ENCODE assay signal across 15 cellular contexts in the genomic region with DNA sequence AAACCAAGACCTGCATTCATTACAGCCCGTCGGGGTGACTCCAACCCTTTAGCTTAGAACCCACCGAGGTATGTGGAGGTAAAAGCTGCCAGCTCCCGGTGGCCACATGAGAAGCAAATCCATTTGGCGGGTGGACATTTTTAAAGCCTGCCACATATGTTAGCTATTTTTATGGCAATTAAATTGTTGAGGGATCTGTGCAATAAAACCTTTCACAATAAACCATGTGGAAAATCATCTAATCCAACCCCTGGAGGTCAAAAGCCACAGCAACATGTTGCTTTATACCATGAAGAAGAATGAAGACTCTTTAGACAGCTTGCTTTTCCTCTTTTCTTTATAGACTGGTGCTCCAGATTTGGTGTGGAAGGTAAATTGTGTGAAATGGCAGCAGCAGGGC.
DNase-seq lines count a peak whose midpoint lies in the region; ATAC-seq and TF ChIP-seq lines count a peak whose summit lies in the region.
"Had no signal": no experiment of that assay in that cellular context is flagged by ENCODE, and none has a peak within 500 bp of the region (broad histone marks: within the 10 kb centered on the region; RNA-seq: fewer than 3 reads in every experiment).

No MANE protein-coding gene starts in this region.

- H3K27me3 ChIP-seq in OCI-LY3 (ENCODE audit: low read depth, low read length): no peaks in the 10 kb centered on the region
- H3K27me3 ChIP-seq: BLaER1 had no signal

- H3K9ac ChIP-seq in OCI-LY3 (ENCODE audit: low read length): no peak overlapping the region
- H3K9ac ChIP-seq: BLaER1, GM23248 had no signal

- no peak for ATAC-seq in T-cell (replicated peaks in 1 of 4)
- no peak for ATAC-seq in GM18867 (IDR thresholded peaks at IDR 0.05; ENCODE audit: unreplicated experiment)
- ATAC-seq: A549, GM12878, HCT116 had no signal

- peak overlapping the region; percentile 62; the same call in 1 of the 2 replicates for H2AFZ ChIP-seq in OCI-LY3 (ENCODE audit: low read depth, low read length)
- H2AFZ ChIP-seq: GM23248 had no signal

- H3K27ac ChIP-seq in HEK293 (ENCODE audit: extremely low read depth, low read depth, low read length) (no peak overlapping the region), OCI-LY3 (ENCODE audit: low read length) (peak overlapping the region; percentile 40)
- H3K27ac ChIP-seq: A549, BLaER1, GM23248 had no signal

- no peak for TF ChIP-seq CTCF in HEK293 (tag by site-specific recombination; IDR thresholded peaks at IDR 0.05)
- TF ChIP-seq CTCF in OCI-LY3 (IDR thresholded peaks at IDR 0.05; ENCODE audit: low read depth, low read length): no peak
- no peak for TF ChIP-seq CTCF in nephron progenitor cell (IDR thresholded peaks at IDR 0.05)

- DNase-seq in DMS 273 (lab: John Stamatoyannopoulos, UW; ENCODE audit: unreplicated experiment) (peak; percentile 74), nephron progenitor cell (no peak), T-cell (no peak)
- DNase-seq: AML-193; Caco-2; CD8-positive, alpha-beta memory T cell; GM23248 had no signal

- POLR2A ChIA-PET in HEK293 (lab: Yijun Ruan, JAX) (no interaction called here), T-cell (lab: Charles Lee) (interaction anchor here in 1 of 2 donors (0.6 kb wide), 1 partner anchor 180 kb away, joined by 3 read pairs; no protein-coding TSS in a partner anchor)

- no peak overlapping the region for H3K27ac Mint-ChIP-seq in nephron progenitor cell
- H3K27ac Mint-ChIP-seq in T-cell: no peak overlapping the region
- H3K27ac Mint-ChIP-seq: IgD-negative memory B cell had no signal

- peaks cover 4% of the 10 kb centered on the region for H3K27me3 Mint-ChIP-seq in nephron progenitor cell (ENCODE audit: low read depth, poor library complexity)
- H3K27me3 Mint-ChIP-seq in T-cell: peaks cover 5 to 9% of the 10 kb centered on the region in 2 donors
- H3K27me3 Mint-ChIP-seq: IgD-negative memory B cell had no signal

- H3K79me2 ChIP-seq in OCI-LY3 (ENCODE audit: low read length): no peaks in the 10 kb centered on the region

- H3K9me3 ChIP-seq in HEK293 (ENCODE audit: control insufficient read depth, insufficient read depth, low read depth, low read length): no peaks in the 10 kb centered on the region
- H3K9me3 ChIP-seq in OCI-LY3 (ENCODE audit: insufficient read depth, low read length): no peaks in the 10 kb centered on the region
- H3K9me3 ChIP-seq: A549, BLaER1, Caco-2 had no signal

- H3K9me3 Mint-ChIP-seq in nephron progenitor cell: no peaks in the 10 kb centered on the region
- H3K9me3 Mint-ChIP-seq in T-cell: no peaks in the 10 kb centered on the region
- H3K9me3 Mint-ChIP-seq: IgD-negative memory B cell had no signal

- H3K4me3 ChIP-seq in HEK293 (ENCODE audit: low read depth, low read length) (no peak overlapping the region), OCI-LY3 (ENCODE audit: low read length) (no peak overlapping the region)
- H3K4me3 ChIP-seq: A549, BLaER1, GM12878, GM23248 had no signal

- peaks cover 11% of the 10 kb centered on the region for H3K4me1 ChIP-seq in HEK293 (ENCODE audit: control insufficient read depth, insufficient read depth, low read length)
- H3K4me1 ChIP-seq in OCI-LY3 (ENCODE audit: low read length): peaks cover 23% of the 10 kb centered on the region
- H3K4me1 ChIP-seq: BLaER1, Caco-2 had no signal

- CTCF ChIA-PET in HEK293 (lab: Yijun Ruan, JAX) (interaction anchor here (0.7 kb wide), 1 partner anchor 79 kb away, joined by 3 read pairs; no protein-coding TSS in a partner anchor), T-cell (lab: Charles Lee) (no interaction called here)

- no peaks in the 10 kb centered on the region for H4K20me1 ChIP-seq in OCI-LY3 (ENCODE audit: insufficient read depth, low read length)
- H4K20me1 ChIP-seq: BLaER1 had no signal

- peak overlapping the region; percentile 58 for H3K4me2 ChIP-seq in OCI-LY3 (ENCODE audit: low read length)
- H3K4me2 ChIP-seq: A549, BLaER1 had no signal

- peaks cover 43% of the 10 kb centered on the region for H3K4me1 Mint-ChIP-seq in nephron progenitor cell
- no peaks in the 10 kb centered on the region for H3K4me1 Mint-ChIP-seq in T-cell
- H3K4me1 Mint-ChIP-seq: CD8-positive, alpha-beta memory T cell had no signal

- H3K36me3 Mint-ChIP-seq in nephron progenitor cell (ENCODE audit: low read depth): no peaks in the 10 kb centered on the region
- no peaks in the 10 kb centered on the region for H3K36me3 Mint-ChIP-seq in T-cell

- no peak overlapping the region for H3K4me3 Mint-ChIP-seq in nephron progenitor cell
- no peak overlapping the region for H3K4me3 Mint-ChIP-seq in T-cell
- H3K4me3 Mint-ChIP-seq: CD8-positive, alpha-beta memory T cell; IgD-negative memory B cell had no signal

- no peaks in the 10 kb centered on the region for H3K36me3 ChIP-seq in HEK293 (ENCODE audit: control insufficient read depth in 2 of 2, insufficient read depth in 1 of 2, low read length in 2 of 2)
- H3K36me3 ChIP-seq in OCI-LY3 (replicated peaks; ENCODE audit: low read depth, low read length): no peaks in the 10 kb centered on the region
- H3K36me3 ChIP-seq: BLaER1 had no signal

TF ChIP-seq in HEK293, 187 proteins besides CTCF, POLR2A, EP300 and RAD21 (continues in another document):
- TF ChIP-seq ZNF560 (tag by site-specific recombination; IDR thresholded peaks at IDR 0.05; ENCODE audit: borderline replicate concordance) (no peak), ZNF510 (tag by site-specific recombination; IDR thresholded peaks at IDR 0.05; ENCODE audit: insufficient replicate concordance) (no peak), ZNF843 (tag by site-specific recombination; IDR thresholded peaks at IDR 0.05) (0 out of 2 replicates have a peak, but pooled peaks have one; percentile 36), ZBTB21 (tag by site-specific recombination; IDR thresholded peaks at IDR 0.05) (no peak), ZNF561 (tag by site-specific recombination; IDR thresholded peaks at IDR 0.05; ENCODE audit: borderline replicate concordance) (no peak), PRDM6 (tag by site-specific recombination; IDR thresholded peaks at IDR 0.05) (peak; percentile 59), ZNF16 (tag by site-specific recombination; IDR thresholded peaks at IDR 0.05; ENCODE audit: low read depth) (no peak), ZNF175 (tag by site-specific recombination; IDR thresholded peaks at IDR 0.05) (no peak), ZFP3 (tag by site-specific recombination; IDR thresholded peaks at IDR 0.05; ENCODE audit: low read depth) (no peak), ZNF785 (tag by site-specific recombination; IDR thresholded peaks at IDR 0.05) (no peak), ZNF221 (tag by site-specific recombination; IDR thresholded peaks at IDR 0.05; ENCODE audit: borderline replicate concordance) (no peak), RBAK (tag by site-specific recombination; IDR thresholded peaks at IDR 0.05) (no peak), ZNF792 (tag by site-specific recombination; IDR thresholded peaks at IDR 0.05) (no peak), SP3 (tag by site-specific recombination; IDR thresholded peaks at IDR 0.05) (no peak), FEZF1 (tag by site-specific recombination; IDR thresholded peaks at IDR 0.05) (0 out of 2 replicates have a peak, but pooled peaks have one; percentile 36), ZNF362 (tag by site-specific recombination; IDR thresholded peaks at IDR 0.05) (no peak)
- TF ChIP-seq, protein P1, sequence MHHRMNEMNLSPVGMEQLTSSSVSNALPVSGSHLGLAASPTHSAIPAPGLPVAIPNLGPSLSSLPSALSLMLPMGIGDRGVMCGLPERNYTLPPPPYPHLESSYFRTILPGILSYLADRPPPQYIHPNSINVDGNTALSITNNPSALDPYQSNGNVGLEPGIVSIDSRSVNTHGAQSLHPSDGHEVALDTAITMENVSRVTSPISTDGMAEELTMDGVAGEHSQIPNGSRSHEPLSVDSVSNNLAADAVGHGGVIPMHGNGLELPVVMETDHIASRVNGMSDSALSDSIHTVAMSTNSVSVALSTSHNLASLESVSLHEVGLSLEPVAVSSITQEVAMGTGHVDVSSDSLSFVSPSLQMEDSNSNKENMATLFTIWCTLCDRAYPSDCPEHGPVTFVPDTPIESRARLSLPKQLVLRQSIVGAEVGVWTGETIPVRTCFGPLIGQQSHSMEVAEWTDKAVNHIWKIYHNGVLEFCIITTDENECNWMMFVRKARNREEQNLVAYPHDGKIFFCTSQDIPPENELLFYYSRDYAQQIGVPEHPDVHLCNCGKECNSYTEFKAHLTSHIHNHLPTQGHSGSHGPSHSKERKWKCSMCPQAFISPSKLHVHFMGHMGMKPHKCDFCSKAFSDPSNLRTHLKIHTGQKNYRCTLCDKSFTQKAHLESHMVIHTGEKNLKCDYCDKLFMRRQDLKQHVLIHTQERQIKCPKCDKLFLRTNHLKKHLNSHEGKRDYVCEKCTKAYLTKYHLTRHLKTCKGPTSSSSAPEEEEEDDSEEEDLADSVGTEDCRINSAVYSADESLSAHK (tag by site-specific recombination; IDR thresholded peaks at IDR 0.05): 0 out of 2 replicates have a peak, but pooled peaks have one; percentile 38
